ENCODE assay signal across 28 cellular contexts in genomic region chr2:65671670-65672069, GRCh38.
"Had no signal": no experiment of that assay in that cellular context is flagged by ENCODE, and none has a peak within 500 bp of the region (broad histone marks: within the 10 kb centered on the region; RNA-seq: fewer than 3 reads in every experiment).

No MANE protein-coding gene starts in this region.

- H3K27ac ChIP-seq: adrenal gland, ascending aorta, brain microvascular endothelial cell, hepatocyte, neutrophil, ovary, psoas muscle, right atrium auricular region, tibial artery had no signal

- H3K4me1 Mint-ChIP-seq: activated B cell treated with CpG ODN at 0.5 μM for 24 hours; activated CD4-positive, alpha-beta T cell treated with anti-CD3 and anti-CD28 coated beads for 36 hours; activated T-helper 17 cell treated with anti-CD3 and anti-CD28 coated beads, Interleukin-2, amount 50 U/mL, for 72 hours had no signal

- H3K4me3 ChIP-seq: adrenal gland, ascending aorta, hepatocyte, ovary, psoas muscle, right atrium auricular region, tibial artery had no signal

- ATAC-seq: activated CD4-positive, alpha-beta T cell treated with anti-CD3 and anti-CD28 coated beads for 36 hours; activated T-helper 17 cell treated with anti-CD3 and anti-CD28 coated beads, Interleukin-2, amount 50 U/mL, for 72 hours; esophagus mucosa; left ventricle myocardium superior; psoas muscle had no signal

- H3K4me1 ChIP-seq: adrenal gland, ascending aorta, psoas muscle, right atrium auricular region, tibial artery had no signal

- H3K9me3 ChIP-seq: ascending aorta, neutrophil had no signal

- H3K79me2 ChIP-seq: hepatocyte had no signal

- H3K36me3 ChIP-seq: adrenal gland, ascending aorta, brain microvascular endothelial cell, neutrophil, ovary, right atrium auricular region, tibial artery had no signal

- H3K27me3 ChIP-seq: adrenal gland, ascending aorta, brain microvascular endothelial cell, hepatocyte, neutrophil, ovary, right atrium auricular region, tibial artery had no signal

- H2AFZ ChIP-seq: hepatocyte had no signal

- H3K36me3 Mint-ChIP-seq: activated naive CD8-positive, alpha-beta T cell had no signal

- H3K4me3 Mint-ChIP-seq: activated B cell treated with CpG ODN at 0.5 μM for 24 hours; activated CD4-positive, alpha-beta T cell treated with anti-CD3 and anti-CD28 coated beads for 36 hours; activated naive CD8-positive, alpha-beta T cell; activated T-cell treated with anti-CD3 and anti-CD28 coated beads, Interleukin-2, amount 50 U/mL, for 24 hours; activated T-helper 17 cell treated with anti-CD3 and anti-CD28 coated beads, Interleukin-2, amount 50 U/mL, for 72 hours; natural killer cell treated with Interleukin-12 subunit alpha and Interleukin-12 subunit beta and Interleukin-15 and Interleukin-18, amount 100 ng/mL, for 72 hours; stimulated activated naive CD8-positive, alpha-beta T cell treated with anti-CD3 and anti-CD28 coated beads, Interleukin-15, Interleukin-2, amounts not matched to agents 100 ng/mL and 50 ng/mL, for 24 hours had no signal

- H3K27ac Mint-ChIP-seq: activated B cell treated with CpG ODN at 0.5 μM for 24 hours; activated CD4-positive, alpha-beta T cell treated with anti-CD3 and anti-CD28 coated beads for 36 hours; activated naive CD8-positive, alpha-beta T cell; activated T-cell treated with anti-CD3 and anti-CD28 coated beads, Interleukin-2, amount 50 U/mL, for 24 hours; activated T-helper 17 cell treated with anti-CD3 and anti-CD28 coated beads, Interleukin-2, amount 50 U/mL, for 72 hours; natural killer cell treated with Interleukin-12 subunit alpha and Interleukin-12 subunit beta and Interleukin-15 and Interleukin-18, amount 100 ng/mL, for 72 hours; stimulated activated naive CD8-positive, alpha-beta T cell treated with anti-CD3 and anti-CD28 coated beads, Interleukin-15, Interleukin-2, amounts not matched to agents 100 ng/mL and 50 ng/mL, for 24 hours had no signal

- DNase-seq: activated B cell treated with CpG ODN at 0.5 μM for 24 hours; activated CD4-positive, alpha-beta T cell treated with anti-CD3 and anti-CD28 coated beads for 36 hours; activated CD4-positive, alpha-beta T cell treated with anti-CD3 and anti-CD28 coated beads, Interleukin-2, amount 50 U/mL, for 4 hours; activated CD8-positive, alpha-beta memory T cell treated with anti-CD3 and anti-CD28 coated beads for 24 hours; activated CD8-positive, alpha-beta memory T cell treated with anti-CD3 and anti-CD28 coated beads, Interleukin-2, amount 50 U/mL, for 4 hours; activated T-cell treated with anti-CD3 and anti-CD28 coated beads, Interleukin-2, amount 50 U/mL, for 24 hours; adrenal gland; brain microvascular endothelial cell; caudate nucleus; dermis blood vessel endothelial cell; effector CD8-positive, alpha-beta T cell; glutamatergic neuron; left ventricle myocardium superior; ovary; psoas muscle; stimulated activated CD4-positive, alpha-beta T cell treated with anti-CD3 and anti-CD28 coated beads, Interleukin-4, amount 100 ng/mL, for 4 hours; substantia nigra; T-helper 9 cell; tibial artery had no signal

- H3K4me2 ChIP-seq: hepatocyte had no signal

- H3K27me3 Mint-ChIP-seq: activated T-cell treated with anti-CD3 and anti-CD28 coated beads, Interleukin-2, amount 50 U/mL, for 24 hours had no signal
